Comparison of ENCODE assay signal across 23 cellular contexts in the genomic region with DNA sequence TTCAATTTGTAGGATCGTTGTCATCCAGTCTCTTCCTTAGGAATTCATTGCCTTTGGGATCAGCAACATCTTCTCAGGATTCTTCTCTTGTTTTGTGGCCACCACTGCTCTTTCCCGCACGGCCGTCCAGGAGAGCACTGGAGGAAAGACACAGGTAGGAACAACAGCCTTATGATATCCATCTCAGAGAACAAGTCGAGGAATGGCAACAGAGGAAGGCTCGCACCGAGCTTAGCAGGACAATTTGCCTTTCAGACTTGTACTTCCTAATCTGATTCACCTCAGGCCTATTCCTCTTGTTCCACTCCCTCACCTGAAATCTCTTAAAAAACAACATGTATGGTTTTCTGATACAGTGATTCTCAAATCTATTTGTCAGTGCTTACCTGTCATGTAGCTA. TPM values are rescaled to one million over a fixed set of nuclear protein-coding genes. Genes with fewer than 3 reads are reported as not detected.
"Had no signal": no experiment of that assay in that cellular context is flagged by ENCODE, and none has a peak within 500 bp of the region (broad histone marks: within the 10 kb centered on the region; RNA-seq: fewer than 3 reads in every experiment).

No MANE protein-coding gene starts in this region.

- H3K27me3 Mint-ChIP-seq: dendritic cell treated with granulocyte-macrophage colony-stimulating factor and Interleukin-4, amounts not matched to agents 40 ng/mL and 50 ng/mL, for 4 days had no signal

- H3K36me3 ChIP-seq: colonic mucosa, gastrocnemius medialis, pancreas, right lobe of liver, thoracic aorta, transverse colon, vagina had no signal

- H3K27ac ChIP-seq: colonic mucosa, gastrocnemius medialis, pancreas, right lobe of liver, transverse colon, vagina had no signal

- H3K4me3 ChIP-seq: colonic mucosa, gastrocnemius medialis, lung, pancreas, right lobe of liver, thoracic aorta, transverse colon, vagina had no signal

- DNase-seq: colonic mucosa; effector CD8-positive, alpha-beta T cell; erythroblast; gastrocnemius medialis; head of caudate nucleus; kidney; natural killer cell; occipital lobe; pancreas; right lobe of liver; small intestine; stimulated activated CD4-positive, alpha-beta T cell treated with anti-CD3 and anti-CD28 coated beads, Interleukin-15, amount 100 ng/mL, for 24 hours; stimulated activated CD4-positive, alpha-beta T cell treated with anti-CD3 and anti-CD28 coated beads, Interleukin-2, amount 100 ng/mL, for 48 hours; stimulated activated naive B cell treated with anti-CD40 and anti-IgM and Interleukin-4, amounts not matched to agents 10 μg/mL and 1 μg/mL and 100 μg/mL, for 72 hours; transverse colon had no signal

- H3K27me3 ChIP-seq: colonic mucosa, gastrocnemius medialis, pancreas, right lobe of liver, transverse colon, vagina had no signal

- H3K36me3 Mint-ChIP-seq: memory B cell; natural killer cell; stimulated activated naive B cell treated with anti-CD40 and anti-IgM and Interleukin-4, amounts not matched to agents 10 μg/mL and 1 μg/mL and 100 μg/mL, for 72 hours had no signal

- FAIRE-seq: kidney, pancreas, small intestine had no signal

- H3K9me3 ChIP-seq: colonic mucosa, gastrocnemius medialis, pancreas, right lobe of liver, thoracic aorta, transverse colon, vagina had no signal

- H3K4me3 Mint-ChIP-seq: dendritic cell treated with granulocyte-macrophage colony-stimulating factor and Interleukin-4, amounts not matched to agents 40 ng/mL and 50 ng/mL, for 4 days; memory B cell; natural killer cell; stimulated activated naive B cell treated with anti-CD40 and anti-IgM and Interleukin-4, amounts not matched to agents 10 μg/mL and 1 μg/mL and 100 μg/mL, for 72 hours; stimulated activated naive CD8-positive, alpha-beta T cell treated with anti-CD3 and anti-CD28 coated beads, Interleukin-15, Interleukin-2, amounts not matched to agents 100 ng/mL and 50 ng/mL, for 24 hours had no signal

- H3K4me1 Mint-ChIP-seq: natural killer cell; stimulated activated naive B cell treated with anti-CD40 and anti-IgM and Interleukin-4, amounts not matched to agents 10 μg/mL and 1 μg/mL and 100 μg/mL, for 72 hours had no signal

- ATAC-seq: gastrocnemius medialis; left lobe of liver; natural killer cell; pancreas; right lobe of liver; stimulated activated naive B cell treated with anti-CD40 and anti-IgM and Interleukin-4, amounts not matched to agents 10 μg/mL and 1 μg/mL and 100 μg/mL, for 72 hours had no signal

- H3K27ac Mint-ChIP-seq: dendritic cell treated with granulocyte-macrophage colony-stimulating factor and Interleukin-4, amounts not matched to agents 40 ng/mL and 50 ng/mL, for 4 days; memory B cell; natural killer cell; stimulated activated naive B cell treated with anti-CD40 and anti-IgM and Interleukin-4, amounts not matched to agents 10 μg/mL and 1 μg/mL and 100 μg/mL, for 72 hours; stimulated activated naive CD8-positive, alpha-beta T cell treated with anti-CD3 and anti-CD28 coated beads, Interleukin-15, Interleukin-2, amounts not matched to agents 100 ng/mL and 50 ng/mL, for 24 hours had no signal

- H3K9me3 Mint-ChIP-seq: dendritic cell treated with granulocyte-macrophage colony-stimulating factor and Interleukin-4, amounts not matched to agents 40 ng/mL and 50 ng/mL, for 4 days; memory B cell; natural killer cell; stimulated activated naive B cell treated with anti-CD40 and anti-IgM and Interleukin-4, amounts not matched to agents 10 μg/mL and 1 μg/mL and 100 μg/mL, for 72 hours; stimulated activated naive CD8-positive, alpha-beta T cell treated with anti-CD3 and anti-CD28 coated beads, Interleukin-15, Interleukin-2, amounts not matched to agents 100 ng/mL and 50 ng/mL, for 24 hours had no signal

- H3K4me1 ChIP-seq: colonic mucosa, pancreas, right lobe of liver, transverse colon had no signal

RNA-seq across cellular contexts. Expression of gene SLC26A4, which starts 29.5 kb away (rescaled TPM):
- total RNA-seq: left lobe of liver, mononuclear cell, vagina had no signal
